ENCODE assay signal across 26 cellular contexts in the genomic region with DNA sequence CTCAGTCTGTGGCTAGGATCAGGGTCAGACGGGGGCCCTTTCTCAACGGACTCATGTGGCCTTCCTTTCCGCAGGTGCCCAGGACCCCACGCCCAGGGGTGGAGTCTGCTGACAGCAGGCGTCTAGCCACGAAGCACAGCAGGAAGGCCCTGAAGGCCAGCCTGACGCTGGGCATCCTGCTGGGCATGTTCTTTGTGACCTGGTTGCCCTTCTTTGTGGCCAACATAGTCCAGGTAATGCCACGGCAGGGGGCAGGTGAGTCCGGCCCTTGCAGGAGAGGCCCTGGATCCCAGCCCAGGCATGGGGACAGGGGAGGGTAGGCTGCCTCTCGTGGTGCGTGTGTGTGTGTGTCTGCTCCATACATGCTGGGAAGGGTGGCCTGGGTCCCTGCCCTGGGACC. TPM values are rescaled to one million over a fixed set of nuclear protein-coding genes. Genes with fewer than 3 reads are reported as not detected.
DNase-seq lines count a peak whose midpoint lies in the region; ATAC-seq and TF ChIP-seq lines count a peak whose summit lies in the region.
"Had no signal": no experiment of that assay in that cellular context is flagged by ENCODE, and none has a peak within 500 bp of the region (broad histone marks: within the 10 kb centered on the region; RNA-seq: fewer than 3 reads in every experiment).

No MANE protein-coding gene starts in this region.

- no peak for TF ChIP-seq CTCF in HEK293 (tag by site-specific recombination; IDR thresholded peaks at IDR 0.05)
- no peak for TF ChIP-seq CTCF in VCaP (conservative IDR thresholded peaks at IDR 0.05)

- H3K4me3 ChIP-seq in H7 (ENCODE audit: insufficient read depth, low read depth, low read length) (no peak overlapping the region), HEK293 (ENCODE audit: low read depth, low read length) (no peak overlapping the region)
- H3K4me3 ChIP-seq: PC-9 had no signal

- H3K27ac ChIP-seq in HEK293 (ENCODE audit: extremely low read depth, low read depth, low read length) (no peak overlapping the region), VCaP (peak overlapping the region; percentile 63)
- H3K27ac ChIP-seq: PC-9 had no signal

- peaks cover 6% of the 10 kb centered on the region; the same call in 1 of the 2 replicates for H3K27me3 ChIP-seq in H7 (ENCODE audit: control insufficient read depth, insufficient read depth, low read length)

- CTCF ChIA-PET in HEK293 (lab: Yijun Ruan, JAX), result interaction anchor here (1.9 to 2.0 kb wide), 2 partner anchors 17 to 26 kb away, joined by 5 to 13 read pairs; no protein-coding TSS in a partner anchor

- no peaks in the 10 kb centered on the region for H3K4me1 ChIP-seq in HEK293 (ENCODE audit: control insufficient read depth, insufficient read depth, low read length)

- no peaks in the 10 kb centered on the region for H3K9me3 ChIP-seq in HEK293 (ENCODE audit: control insufficient read depth, insufficient read depth, low read depth, low read length)

- H3K36me3 ChIP-seq in H7 (replicated peaks; ENCODE audit: control insufficient read depth, insufficient read depth, low read length) (no peaks in the 10 kb centered on the region), HEK293 (ENCODE audit: control insufficient read depth in 2 of 2, insufficient read depth in 1 of 2, low read length in 2 of 2) (no peaks in the 10 kb centered on the region)

- POLR2A ChIA-PET in HEK293 (lab: Yijun Ruan, JAX), result no interaction called here

- DNase-seq in H7, result peak; percentile 58
- no peak for DNase-seq in left lobe of liver (ENCODE audit: low spot score)
- no peak for DNase-seq in activated CD4-positive, CD25-positive, alpha-beta regulatory T cell treated with anti-CD3 and anti-CD28 coated beads, Interleukin-2, amount 50 U/mL, for 72 hours
- DNase-seq: C1 segment of cervical spinal cord; CD4-positive, alpha-beta memory T cell; DMS 273 treated with DMSO at 0.1 percent for 48 hours; DMS79; EL; GDM1; KG1; MM.1S; NCI-H1048; NCI-H1436; NCI-H1930; NCI-H446; NCI-H526; PC-9; SHP77 had no signal

- ATAC-seq in left lobe of liver (peak; percentile 9), GM18907 (IDR thresholded peaks at IDR 0.05; ENCODE audit: unreplicated experiment) (no peak), GM18520 (IDR thresholded peaks at IDR 0.05; ENCODE audit: unreplicated experiment) (no peak), HG02870 (IDR thresholded peaks at IDR 0.05; ENCODE audit: unreplicated experiment) (no peak)

TF ChIP-seq in HEK293, 187 proteins besides CTCF, POLR2A, EP300 and RAD21:
- TF ChIP-seq OVOL3 (tag by site-specific recombination; IDR thresholded peaks at IDR 0.05) (no peak), ZNF692 (tag by site-specific recombination; IDR thresholded peaks at IDR 0.05) (no peak), ZNF239 (tag by site-specific recombination; IDR thresholded peaks at IDR 0.05) (no peak), ZNF274 (IDR thresholded peaks at IDR 0.05; ENCODE audit: low read length) (no peak), ZNF274 (tag by site-specific recombination; IDR thresholded peaks at IDR 0.05; ENCODE audit: borderline replicate concordance) (no peak), ZIC2 (tag by site-specific recombination; IDR thresholded peaks at IDR 0.05) (peak; percentile 88), ZBTB21 (tag by site-specific recombination; IDR thresholded peaks at IDR 0.05) (no peak), ZNF280C (tag by site-specific recombination; IDR thresholded peaks at IDR 0.05) (no peak), ZNF768 (tag by site-specific recombination; IDR thresholded peaks at IDR 0.05) (no peak)

RNA-seq across cellular contexts. Expression of gene HTR6, which starts 13.8 kb away (rescaled TPM):
- total RNA-seq in H7 (2014; rRNA removed; shearing (Covaris generic)), result 0.45 and 1.9 TPM in 2 replicates
- not detected for total RNA-seq in left lobe of liver
- total RNA-seq: A673, H4, PC-9, RPMI7951 had no signal

RNA-seq across cellular contexts. Expression of gene NBL1, which starts 34.4 kb away (rescaled TPM):
- 26.9 and 47.4 TPM in 2 replicates for total RNA-seq in H7 (2014; rRNA removed; shearing (Covaris generic))
- total RNA-seq in left lobe of liver, result 2.5 TPM
